ENCODE assay signal across 13 cellular contexts in the genomic region with DNA sequence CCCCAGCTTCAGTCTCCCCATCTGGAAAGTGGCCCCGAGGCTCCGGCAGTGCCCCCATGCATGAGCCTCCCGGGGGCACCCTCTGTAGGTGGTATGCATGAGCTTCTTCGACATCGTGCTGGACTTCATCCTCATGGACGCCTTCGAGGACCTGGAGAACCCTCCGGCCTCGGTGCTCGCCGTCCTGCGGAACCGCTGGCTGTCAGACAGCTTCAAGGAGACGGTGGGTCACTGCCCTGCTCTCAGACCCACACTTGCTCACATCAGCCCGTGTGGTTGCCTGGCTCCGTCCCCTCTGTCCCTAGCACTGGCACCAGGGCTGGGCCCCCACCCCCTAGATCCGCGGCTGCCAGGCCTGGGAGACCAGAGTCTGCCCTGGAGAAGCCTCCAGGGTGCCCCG. TPM values are rescaled to one million over a fixed set of nuclear protein-coding genes. Genes with fewer than 3 reads are reported as not detected.
DNase-seq lines count a peak whose midpoint lies in the region; ATAC-seq and TF ChIP-seq lines count a peak whose summit lies in the region.
"Had no signal": no experiment of that assay in that cellular context is flagged by ENCODE, and none has a peak within 500 bp of the region (broad histone marks: within the 10 kb centered on the region; RNA-seq: fewer than 3 reads in every experiment).

No MANE protein-coding gene starts in this region.

- peaks cover 27% of the 10 kb centered on the region for H3K4me1 Mint-ChIP-seq in activated T-cell treated with anti-CD3 and anti-CD28 coated beads, Interleukin-2, amount 50 U/mL, for 72 hours (ENCODE audit: low read depth)
- peaks cover 3% of the 10 kb centered on the region for H3K4me1 Mint-ChIP-seq in activated T-helper 17 cell treated with anti-CD3 and anti-CD28 coated beads, Interleukin-2, amount 50 U/mL, for 72 hours
- peaks cover 4% of the 10 kb centered on the region for H3K4me1 Mint-ChIP-seq in neural crest cell

- H3K27ac ChIP-seq in psoas muscle: no peak overlapping the region
- H3K27ac ChIP-seq: pancreas had no signal

- no peak for TF ChIP-seq CTCF in neural crest cell (conservative IDR thresholded peaks at IDR 0.05)
- TF ChIP-seq CTCF in psoas muscle (IDR thresholded peaks at IDR 0.05): no peak

- no peak for DNase-seq in activated T-cell treated with anti-CD3 and anti-CD28 coated beads, Interleukin-2, amount 50 U/mL, for 72 hours
- DNase-seq in activated T-cell treated with anti-CD3 and anti-CD28 coated beads for 4 hours (no peak), neural crest cell (ENCODE audit: low read depth, low spot score) (no peak), NCI-H748 (lab: John Stamatoyannopoulos, UW; ENCODE audit: unreplicated experiment) (no peak), psoas muscle (no peak)
- DNase-seq: amygdala, kidney, midbrain, NCI-H1694, small intestine had no signal

- H3K4me3 ChIP-seq in psoas muscle: no peak overlapping the region
- H3K4me3 ChIP-seq: pancreas had no signal

- 91 to 94% (median 92%) methylated on average over 19 of the region's 19 CpGs for WGBS in psoas muscle, 3 donors

- no peak for ATAC-seq in activated T-cell treated with anti-CD3 and anti-CD28 coated beads, Interleukin-2, amount 50 U/mL, for 72 hours (replicated peaks in 1 of 2)
- ATAC-seq in activated T-helper 17 cell treated with anti-CD3 and anti-CD28 coated beads, Interleukin-2, amount 50 U/mL, for 72 hours (replicated peaks): no peak
- ATAC-seq in psoas muscle: no peak
- ATAC-seq: SK-N-SH treated with all-trans-retinoic acid at 6 μM for 48 hours had no signal

- H3K27ac Mint-ChIP-seq in activated T-cell treated with anti-CD3 and anti-CD28 coated beads, Interleukin-2, amount 50 U/mL, for 72 hours: peak overlapping the region; percentile 78
- peak overlapping the region; percentile 89 for H3K27ac Mint-ChIP-seq in activated T-helper 17 cell treated with anti-CD3 and anti-CD28 coated beads, Interleukin-2, amount 50 U/mL, for 72 hours
- no peak overlapping the region for H3K27ac Mint-ChIP-seq in neural crest cell (ENCODE audit: unreplicated experiment)

- no peaks in the 10 kb centered on the region for H3K27me3 Mint-ChIP-seq in activated T-cell treated with anti-CD3 and anti-CD28 coated beads, Interleukin-2, amount 50 U/mL, for 72 hours (ENCODE audit: low read depth)
- H3K27me3 Mint-ChIP-seq in activated T-helper 17 cell treated with anti-CD3 and anti-CD28 coated beads, Interleukin-2, amount 50 U/mL, for 72 hours: no peaks in the 10 kb centered on the region
- H3K27me3 Mint-ChIP-seq in neural crest cell (ENCODE audit: low read depth): no peaks in the 10 kb centered on the region

- no peaks in the 10 kb centered on the region for H3K4me1 ChIP-seq in psoas muscle
- H3K4me1 ChIP-seq: pancreas had no signal

- H3K9me3 Mint-ChIP-seq in activated T-cell treated with anti-CD3 and anti-CD28 coated beads, Interleukin-2, amount 50 U/mL, for 72 hours: no peaks in the 10 kb centered on the region
- H3K9me3 Mint-ChIP-seq in activated T-helper 17 cell treated with anti-CD3 and anti-CD28 coated beads, Interleukin-2, amount 50 U/mL, for 72 hours: no peaks in the 10 kb centered on the region
- no peaks in the 10 kb centered on the region for H3K9me3 Mint-ChIP-seq in neural crest cell

- no peaks in the 10 kb centered on the region for H3K27me3 ChIP-seq in psoas muscle (ENCODE audit: insufficient read depth in 3 of 3, low read length in 2 of 3)
- H3K27me3 ChIP-seq: pancreas had no signal

- H3K4me3 Mint-ChIP-seq in activated T-cell treated with anti-CD3 and anti-CD28 coated beads, Interleukin-2, amount 50 U/mL, for 72 hours: peak overlapping the region; percentile 1 to 51
- H3K4me3 Mint-ChIP-seq in activated T-helper 17 cell treated with anti-CD3 and anti-CD28 coated beads, Interleukin-2, amount 50 U/mL, for 72 hours: peak overlapping the region; percentile 52
- peak overlapping the region; percentile 48 for H3K4me3 Mint-ChIP-seq in neural crest cell

- peaks cover 3 to 7% of the 10 kb centered on the region in 2 donors for H3K36me3 Mint-ChIP-seq in activated T-cell treated with anti-CD3 and anti-CD28 coated beads, Interleukin-2, amount 50 U/mL, for 72 hours (ENCODE audit: insufficient read depth in 2 of 2)
- H3K36me3 Mint-ChIP-seq in activated T-helper 17 cell treated with anti-CD3 and anti-CD28 coated beads, Interleukin-2, amount 50 U/mL, for 72 hours (ENCODE audit: low read depth): peaks cover 30% of the 10 kb centered on the region
- H3K36me3 Mint-ChIP-seq in neural crest cell (ENCODE audit: low read depth): peaks cover 3% of the 10 kb centered on the region

- intact Hi-C loops in psoas muscle (cut with DNase I): no loop called here

- H3K36me3 ChIP-seq in psoas muscle (ENCODE audit: insufficient read depth in 1 of 2, low read depth in 1 of 2): peaks cover 3 to 62% of the 10 kb centered on the region in 2 donors

- no peaks in the 10 kb centered on the region for H3K9me3 ChIP-seq in psoas muscle
- H3K9me3 ChIP-seq: pancreas had no signal

RNA-seq across cellular contexts. Expression of gene DOLPP1, which starts 12.8 kb away (rescaled TPM):
- 10 to 100 TPM; 17.1 to 22.3 TPM for total RNA-seq in activated T-cell treated with anti-CD3 and anti-CD28 coated beads, Interleukin-2, amount 50 U/mL, for 72 hours
- total RNA-seq in activated T-helper 17 cell treated with anti-CD3 and anti-CD28 coated beads, Interleukin-2, amount 50 U/mL, for 72 hours: 10 to 100 TPM; 12.3 to 20.8 TPM
- total RNA-seq in neural crest cell: 43.1 and 43.9 TPM in 2 replicates
- 1 to 10 TPM; 2.1 to 4.7 (median 4.2) TPM for total RNA-seq in psoas muscle
- 1 to 10 TPM; 2.3 to 5.2 (median 4.7) TPM for polyA plus RNA-seq in psoas muscle

RNA-seq across cellular contexts. Expression of gene MIGA2, which starts 31.7 kb away (rescaled TPM):
- 10 to 100 TPM; 38.5 to 41.5 TPM for total RNA-seq in activated T-cell treated with anti-CD3 and anti-CD28 coated beads, Interleukin-2, amount 50 U/mL, for 72 hours
- 10 to 100 TPM; 23.8 to 35.0 TPM for total RNA-seq in activated T-helper 17 cell treated with anti-CD3 and anti-CD28 coated beads, Interleukin-2, amount 50 U/mL, for 72 hours
- total RNA-seq in neural crest cell (34.4 and 38.3 TPM in 2 replicates), psoas muscle (10 to 100 TPM in 3 of 4 donors, 1 to 10 TPM in 1; 8.4 to 17.8 (median 14.8) TPM)
- 10 to 100 TPM; 12.7 to 18.1 (median 13.7) TPM for polyA plus RNA-seq in psoas muscle

RNA-seq across cellular contexts. Expression of gene SH3GLB2, which starts 40.0 kb away (rescaled TPM):
- total RNA-seq in activated T-cell treated with anti-CD3 and anti-CD28 coated beads, Interleukin-2, amount 50 U/mL, for 72 hours: 10 to 100 TPM; 41.3 to 41.8 TPM
- 10 to 100 TPM; 57.7 to 76.0 TPM for total RNA-seq in activated T-helper 17 cell treated with anti-CD3 and anti-CD28 coated beads, Interleukin-2, amount 50 U/mL, for 72 hours
- total RNA-seq in neural crest cell (71.7 and 76.1 TPM in 2 replicates), psoas muscle (10 to 100 TPM; 33.8 to 56.8 (median 45.1) TPM)
- 10 to 100 TPM; 22.2 to 33.5 (median 28.0) TPM for polyA plus RNA-seq in psoas muscle

RNA-seq across cellular contexts. Expression of gene CRAT, which starts 42.5 kb away (rescaled TPM):
- total RNA-seq in activated T-cell treated with anti-CD3 and anti-CD28 coated beads, Interleukin-2, amount 50 U/mL, for 72 hours: 10 to 100 TPM; 21.4 to 23.8 TPM
- 10 to 100 TPM; 19.8 to 21.8 TPM for total RNA-seq in activated T-helper 17 cell treated with anti-CD3 and anti-CD28 coated beads, Interleukin-2, amount 50 U/mL, for 72 hours
- total RNA-seq in neural crest cell (24.9 and 26.0 TPM in 2 replicates), psoas muscle (100 to 1,000 TPM; 123 to 229 (median 164) TPM)
- polyA plus RNA-seq in psoas muscle: 100 to 1,000 TPM in 2 of 3 donors, 10 to 100 TPM in 1; 88.7 to 106 (median 100) TPM

RNA-seq across cellular contexts. Expression of gene PTPA, which starts 43.1 kb away (rescaled TPM):
- 10 to 100 TPM; 85.5 to 98.3 TPM for total RNA-seq in activated T-cell treated with anti-CD3 and anti-CD28 coated beads, Interleukin-2, amount 50 U/mL, for 72 hours
- 100 to 1,000 TPM in 1 of 2 donors, 10 to 100 TPM in 1; 77.9 to 131 TPM for total RNA-seq in activated T-helper 17 cell treated with anti-CD3 and anti-CD28 coated beads, Interleukin-2, amount 50 U/mL, for 72 hours
- total RNA-seq in neural crest cell (136 and 144 TPM in 2 replicates), psoas muscle (100 to 1,000 TPM in 2 of 4 donors, 10 to 100 TPM in 2; 95.1 to 110 (median 102) TPM)
- 100 to 1,000 TPM in 1 of 3 donors, 10 to 100 TPM in 2; 54.1 to 109 (median 83.1) TPM for polyA plus RNA-seq in psoas muscle
